In genomic region chr14:39218171-39218769, GRCh38 we compare ENCODE assay signal across 11 cellular contexts. TPM values are rescaled to one million over a fixed set of nuclear protein-coding genes. Genes with fewer than 3 reads are reported as not detected.
A peak's percentile ranks its signal among the peaks of the same experiment; 100 is the strongest.
DNase-seq lines count a peak whose midpoint lies in the region; ATAC-seq and TF ChIP-seq lines count a peak whose summit lies in the region.
"Had no signal": no experiment of that assay in that cellular context is flagged by ENCODE, and none has a peak within 500 bp of the region (broad histone marks: within the 10 kb centered on the region; RNA-seq: fewer than 3 reads in every experiment).

No MANE protein-coding gene starts in this region.

- in situ Hi-C loops in Caki2 (cut with HindIII; ENCODE audit: low pct_unique_long_range_greater_than_20kb, low sequenced_read_pairs), result no loop called here
- in situ Hi-C loops in astrocyte of the spinal cord (cut with HindIII; ENCODE audit: low sequenced_read_pairs), result no loop called here

- intact Hi-C loops in left colon (cut with DNase I, micrococcal nuclease), result no loop called here

- DNase-seq in Caki2 (ENCODE audit: low read depth), result peak; percentile 74
- peak; percentile 88 for DNase-seq in HT1080 (ENCODE audit: low read depth)
- peak; percentile 45 for DNase-seq in astrocyte of the spinal cord (ENCODE audit: low read depth, low spot score)
- DNase-seq in left colon, result no peak
- DNase-seq in activated CD8-positive, alpha-beta memory T cell treated with anti-CD3 and anti-CD28 coated beads for 24 hours, result no peak
- DNase-seq in occipital lobe (lab: John Stamatoyannopoulos, UW), result no peak
- DNase-seq: activated naive CD8-positive, alpha-beta T cell treated with anti-CD3 and anti-CD28 coated beads, Interleukin-2, amount 10 ng/mL, durations not matched to agents 7 days and 5 days; heart left ventricle had no signal

- no peak for TF ChIP-seq CTCF in astrocyte of the spinal cord (IDR thresholded peaks at IDR 0.05; ENCODE audit: low read depth, low read length)

- H3K4me3 ChIP-seq in astrocyte of the spinal cord (ENCODE audit: low read depth, low read length), result no peak overlapping the region
- H3K4me3 ChIP-seq: heart left ventricle, lung had no signal

- ATAC-seq in left colon (peak; percentile 93), HG03520 (IDR thresholded peaks at IDR 0.05; ENCODE audit: unreplicated experiment) (no peak), GM21619 (IDR thresholded peaks at IDR 0.05; ENCODE audit: unreplicated experiment) (no peak)
- ATAC-seq: heart left ventricle had no signal

RNA-seq across cellular contexts. Expression of gene MIA2, which starts 15.4 kb away (rescaled TPM):
- total RNA-seq in Caki2 (2014; rRNA removed; shearing (Covaris generic); ENCODE audit: low replicate concordance), result 18.3 and 29.2 TPM in 2 replicates
- 7.4 and 8.4 TPM in 2 replicates for total RNA-seq in HT1080 (2014; rRNA removed; shearing (Covaris generic))
- polyA plus RNA-seq in HT1080 (2015; cell fraction: cytosol; rRNA removed), result 14.0 and 15.8 TPM in 2 replicates
- 19.2 and 22.5 TPM in 2 replicates for polyA plus RNA-seq in HT1080 (2015; cell fraction: nucleus; rRNA removed)
- total RNA-seq in left colon, result 10 to 100 TPM; 52.4 to 67.9 TPM
- 26.8 TPM for total RNA-seq in occipital lobe

RNA-seq across cellular contexts. Expression of gene PNN, which starts 43.2 kb away (rescaled TPM):
- total RNA-seq in Caki2 (2014; rRNA removed; shearing (Covaris generic); ENCODE audit: low replicate concordance), result 5.3 and 5.9 TPM in 2 replicates
- 31.2 and 33.0 TPM in 2 replicates for total RNA-seq in HT1080 (2014; rRNA removed; shearing (Covaris generic))
- 18.5 and 18.9 TPM in 2 replicates for polyA plus RNA-seq in HT1080 (2015; cell fraction: cytosol; rRNA removed)
- 57.4 and 75.3 TPM in 2 replicates for polyA plus RNA-seq in HT1080 (2015; cell fraction: nucleus; rRNA removed)
- total RNA-seq in left colon (10 to 100 TPM; 36.6 to 49.4 TPM), occipital lobe (33.1 TPM)

RNA-seq across cellular contexts. Expression of gene TRAPPC6B, which starts 48.1 kb away (rescaled TPM):
- total RNA-seq in Caki2 (2014; rRNA removed; shearing (Covaris generic); ENCODE audit: low replicate concordance), result 3.1 and 3.6 TPM in 2 replicates
- 13.7 and 19.7 TPM in 2 replicates for total RNA-seq in HT1080 (2014; rRNA removed; shearing (Covaris generic))
- 20.3 and 30.8 TPM in 2 replicates for polyA plus RNA-seq in HT1080 (2015; cell fraction: cytosol; rRNA removed)
- polyA plus RNA-seq in HT1080 (2015; cell fraction: nucleus; rRNA removed), result 24.7 and 28.3 TPM in 2 replicates
- total RNA-seq in left colon (10 to 100 TPM; 19.0 to 21.2 TPM), occipital lobe (102 TPM)

Comparison
In these comparisons a context has a peak if more than half of its experiments do, and no peak if none do; other contexts are left out.
1. DNase-seq: peak in Caki2 (single experiment), HT1080 (single experiment) and astrocyte of the spinal cord (single experiment); none in left colon (0 of 2), activated CD8-positive, alpha-beta memory T cell treated with anti-CD3 and anti-CD28 coated beads for 24 hours (single experiment) and occipital lobe (single experiment).